In the genomic region with DNA sequence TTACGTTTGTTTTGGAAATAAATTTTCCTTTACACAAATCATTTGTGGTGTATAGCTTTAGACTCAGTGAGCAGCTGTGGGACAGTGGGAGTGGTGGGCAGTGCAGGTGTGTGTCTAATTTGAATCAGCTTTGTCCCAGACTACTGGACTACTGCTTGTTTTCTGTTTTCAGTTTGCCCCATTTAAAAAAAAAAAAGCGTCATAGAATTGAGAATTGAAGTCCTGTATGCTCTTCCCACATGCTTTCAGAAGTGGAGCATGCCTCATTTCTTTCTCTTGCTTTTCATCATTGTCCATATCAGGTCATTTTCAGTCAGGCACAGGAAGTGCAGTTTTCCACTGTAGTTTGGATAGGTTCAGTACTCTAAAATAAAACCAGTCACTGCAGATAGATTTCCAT, we compare ENCODE assay signal across 11 cellular contexts.
DNase-seq lines count a peak whose midpoint lies in the region; ATAC-seq and TF ChIP-seq lines count a peak whose summit lies in the region.
"Had no signal": no experiment of that assay in that cellular context is flagged by ENCODE, and none has a peak within 500 bp of the region (broad histone marks: within the 10 kb centered on the region; RNA-seq: fewer than 3 reads in every experiment).

No MANE protein-coding gene starts in this region.

- H3K27ac Mint-ChIP-seq in activated CD4-positive, alpha-beta memory T cell treated with anti-CD3 and anti-CD28 coated beads for 36 hours = peak overlapping the region; percentile 70
- H3K27ac Mint-ChIP-seq in activated CD4-positive, alpha-beta memory T cell treated with anti-CD3 and anti-CD28 coated beads, Interleukin-2, amount 10 ng/mL, durations not matched to agents 7 days and 5 days = no peak overlapping the region
- H3K27ac Mint-ChIP-seq in stimulated activated naive B cell treated with anti-CD40 and anti-IgM and Interleukin-4, amounts not matched to agents 10 μg/mL and 1 μg/mL and 100 μg/mL, for 72 hours = peak overlapping the region; percentile 25
- no peak overlapping the region for H3K27ac Mint-ChIP-seq in GM23338

- H3K36me3 ChIP-seq in GM23338 (ENCODE audit: insufficient read depth) = peaks cover 19% of the 10 kb centered on the region

- H3K9me2 ChIP-seq in GM23338 (ENCODE audit: insufficient read depth) = no peaks in the 10 kb centered on the region

- peaks cover 59% of the 10 kb centered on the region for H3K4me1 Mint-ChIP-seq in activated CD4-positive, alpha-beta memory T cell treated with anti-CD3 and anti-CD28 coated beads for 36 hours (ENCODE audit: low read depth)
- H3K4me1 Mint-ChIP-seq in activated CD4-positive, alpha-beta memory T cell treated with anti-CD3 and anti-CD28 coated beads, Interleukin-2, amount 10 ng/mL, durations not matched to agents 7 days and 5 days = peaks cover 29% of the 10 kb centered on the region
- peaks cover 20 to 28% of the 10 kb centered on the region in 2 donors for H3K4me1 Mint-ChIP-seq in stimulated activated naive B cell treated with anti-CD40 and anti-IgM and Interleukin-4, amounts not matched to agents 10 μg/mL and 1 μg/mL and 100 μg/mL, for 72 hours
- peaks cover 33% of the 10 kb centered on the region for H3K4me1 Mint-ChIP-seq in GM23338

- H3K9me3 Mint-ChIP-seq in activated CD4-positive, alpha-beta memory T cell treated with anti-CD3 and anti-CD28 coated beads for 36 hours = no peaks in the 10 kb centered on the region
- no peaks in the 10 kb centered on the region for H3K9me3 Mint-ChIP-seq in activated CD4-positive, alpha-beta memory T cell treated with anti-CD3 and anti-CD28 coated beads, Interleukin-2, amount 10 ng/mL, durations not matched to agents 7 days and 5 days
- no peaks in the 10 kb centered on the region for H3K9me3 Mint-ChIP-seq in stimulated activated naive B cell treated with anti-CD40 and anti-IgM and Interleukin-4, amounts not matched to agents 10 μg/mL and 1 μg/mL and 100 μg/mL, for 72 hours
- H3K9me3 Mint-ChIP-seq in GM23338 = no peaks in the 10 kb centered on the region
- H3K9me3 Mint-ChIP-seq: central memory CD8-positive, alpha-beta T cell had no signal

- POLR2A ChIA-PET in activated CD4-positive, alpha-beta memory T cell treated with anti-CD3 and anti-CD28 coated beads for 36 hours (lab: Charles Lee) = interaction anchor here (1.1 kb wide), 1 partner anchor 12 kb away, joined by 5 read pairs; no protein-coding TSS in a partner anchor
- POLR2A ChIA-PET in activated CD4-positive, alpha-beta memory T cell treated with anti-CD3 and anti-CD28 coated beads, Interleukin-2, amount 10 ng/mL, durations not matched to agents 7 days and 5 days (lab: Charles Lee) = no interaction called here

- H3K36me3 Mint-ChIP-seq in activated CD4-positive, alpha-beta memory T cell treated with anti-CD3 and anti-CD28 coated beads for 36 hours = peaks cover 39% of the 10 kb centered on the region
- peaks cover 55% of the 10 kb centered on the region for H3K36me3 Mint-ChIP-seq in activated CD4-positive, alpha-beta memory T cell treated with anti-CD3 and anti-CD28 coated beads, Interleukin-2, amount 10 ng/mL, durations not matched to agents 7 days and 5 days (ENCODE audit: low read depth)
- peaks cover 32 to 55% of the 10 kb centered on the region in 2 donors for H3K36me3 Mint-ChIP-seq in stimulated activated naive B cell treated with anti-CD40 and anti-IgM and Interleukin-4, amounts not matched to agents 10 μg/mL and 1 μg/mL and 100 μg/mL, for 72 hours
- H3K36me3 Mint-ChIP-seq in GM23338 (ENCODE audit: low read depth) = peaks cover 42% of the 10 kb centered on the region

- CTCF ChIA-PET in activated CD4-positive, alpha-beta memory T cell treated with anti-CD3 and anti-CD28 coated beads for 36 hours (lab: Charles Lee) = interaction anchor here (1.5 to 5.4 kb wide), 3 partner anchors 12 to 148 kb away, joined by 7 to 26 read pairs (median 9); no protein-coding TSS in a partner anchor
- CTCF ChIA-PET in activated CD4-positive, alpha-beta memory T cell treated with anti-CD3 and anti-CD28 coated beads, Interleukin-2, amount 10 ng/mL, durations not matched to agents 7 days and 5 days (lab: Charles Lee) = no interaction called here

- peaks cover 27% of the 10 kb centered on the region for H4K20me1 ChIP-seq in GM23338 (replicated peaks; ENCODE audit: insufficient read depth)

- peaks cover 61% of the 10 kb centered on the region for H3K79me2 ChIP-seq in GM23338 (replicated peaks; ENCODE audit: insufficient read depth)

- H3F3A ChIP-seq in GM23338 (replicated peaks; ENCODE audit: low read depth) = no peaks in the 10 kb centered on the region

- H3K4me3 Mint-ChIP-seq in activated CD4-positive, alpha-beta memory T cell treated with anti-CD3 and anti-CD28 coated beads for 36 hours = no peak overlapping the region
- H3K4me3 Mint-ChIP-seq in activated CD4-positive, alpha-beta memory T cell treated with anti-CD3 and anti-CD28 coated beads, Interleukin-2, amount 10 ng/mL, durations not matched to agents 7 days and 5 days = no peak overlapping the region
- H3K4me3 Mint-ChIP-seq in stimulated activated naive B cell treated with anti-CD40 and anti-IgM and Interleukin-4, amounts not matched to agents 10 μg/mL and 1 μg/mL and 100 μg/mL, for 72 hours = no peak overlapping the region
- no peak overlapping the region for H3K4me3 Mint-ChIP-seq in GM23338
- H3K4me3 Mint-ChIP-seq: central memory CD8-positive, alpha-beta T cell had no signal

- H3K27ac ChIP-seq in GM23338 (ENCODE audit: low read depth) = no peak overlapping the region
- H3K27ac ChIP-seq: esophagus muscularis mucosa had no signal

- no peak for TF ChIP-seq CTCF in GM23338 (conservative IDR thresholded peaks at IDR 0.05; ENCODE audit: low read depth in 2 of 2)

- intact Hi-C loops in activated CD4-positive, alpha-beta memory T cell treated with anti-CD3 and anti-CD28 coated beads for 36 hours (cut with micrococcal nuclease) = loop anchor here (1.0 to 5.0 kb wide), 3 partner anchors 12 to 84 kb away; no protein-coding TSS in a partner anchor

- DNase-seq in activated CD4-positive, alpha-beta memory T cell treated with anti-CD3 and anti-CD28 coated beads for 36 hours = peak; percentile 33
- no peak for DNase-seq in activated CD4-positive, alpha-beta memory T cell treated with anti-CD3 and anti-CD28 coated beads, Interleukin-2, amount 10 ng/mL, durations not matched to agents 7 days and 5 days
- DNase-seq in stimulated activated naive B cell treated with anti-CD40 and anti-IgM and Interleukin-4, amounts not matched to agents 10 μg/mL and 1 μg/mL and 100 μg/mL, for 72 hours = no peak
- no peak for DNase-seq in GM23338 (ENCODE audit: low spot score)
- no peak for DNase-seq in HK-2 (ENCODE audit: unreplicated experiment)
- no peak for DNase-seq in HuH-7 (ENCODE audit: low spot score)
- DNase-seq: retina had no signal

- H3K4me2 ChIP-seq in GM23338 = no peak overlapping the region

- no peak overlapping the region for H2AFZ ChIP-seq in GM23338

- ATAC-seq in GM21576 (IDR thresholded peaks at IDR 0.05; ENCODE audit: unreplicated experiment) = peak; percentile 67
- ATAC-seq in HG03280 (IDR thresholded peaks at IDR 0.05; ENCODE audit: unreplicated experiment) = peak; percentile 66
- ATAC-seq in stimulated activated naive B cell treated with anti-CD40 and anti-IgM and Interleukin-4, amounts not matched to agents 10 μg/mL and 1 μg/mL and 100 μg/mL, for 72 hours (replicated peaks) = peak in 1 of 2 donors; percentile 58
- no peak for ATAC-seq in GM23338

- no peaks in the 10 kb centered on the region for H3K27me3 Mint-ChIP-seq in activated CD4-positive, alpha-beta memory T cell treated with anti-CD3 and anti-CD28 coated beads for 36 hours
- no peaks in the 10 kb centered on the region for H3K27me3 Mint-ChIP-seq in activated CD4-positive, alpha-beta memory T cell treated with anti-CD3 and anti-CD28 coated beads, Interleukin-2, amount 10 ng/mL, durations not matched to agents 7 days and 5 days
- no peaks in the 10 kb centered on the region for H3K27me3 Mint-ChIP-seq in stimulated activated naive B cell treated with anti-CD40 and anti-IgM and Interleukin-4, amounts not matched to agents 10 μg/mL and 1 μg/mL and 100 μg/mL, for 72 hours
- peaks cover 7% of the 10 kb centered on the region for H3K27me3 Mint-ChIP-seq in GM23338 (ENCODE audit: insufficient read depth, low read depth, poor library complexity)
- H3K27me3 Mint-ChIP-seq: central memory CD8-positive, alpha-beta T cell had no signal

- no peaks in the 10 kb centered on the region for H3K27me3 ChIP-seq in GM23338 (ENCODE audit: insufficient read depth)
- H3K27me3 ChIP-seq: esophagus muscularis mucosa had no signal

- no peak overlapping the region for H3K4me3 ChIP-seq in GM23338
- H3K4me3 ChIP-seq: esophagus muscularis mucosa had no signal

- peaks cover 14% of the 10 kb centered on the region for H3K4me1 ChIP-seq in GM23338 (ENCODE audit: insufficient read depth)

Comparison
In these comparisons a context has a peak if more than half of its experiments do, and no peak if none do; other contexts are left out.
1. H3K27ac Mint-ChIP-seq: peak in activated CD4-positive, alpha-beta memory T cell treated with anti-CD3 and anti-CD28 coated beads for 36 hours (single experiment) and stimulated activated naive B cell treated with anti-CD40 and anti-IgM and Interleukin-4, amounts not matched to agents 10 μg/mL and 1 μg/mL and 100 μg/mL, for 72 hours (single experiment); none in activated CD4-positive, alpha-beta memory T cell treated with anti-CD3 and anti-CD28 coated beads, Interleukin-2, amount 10 ng/mL, durations not matched to agents 7 days and 5 days (single experiment) and GM23338 (single experiment).